Comparison of ENCODE assay signal across 1 cellular context in the genomic region with DNA sequence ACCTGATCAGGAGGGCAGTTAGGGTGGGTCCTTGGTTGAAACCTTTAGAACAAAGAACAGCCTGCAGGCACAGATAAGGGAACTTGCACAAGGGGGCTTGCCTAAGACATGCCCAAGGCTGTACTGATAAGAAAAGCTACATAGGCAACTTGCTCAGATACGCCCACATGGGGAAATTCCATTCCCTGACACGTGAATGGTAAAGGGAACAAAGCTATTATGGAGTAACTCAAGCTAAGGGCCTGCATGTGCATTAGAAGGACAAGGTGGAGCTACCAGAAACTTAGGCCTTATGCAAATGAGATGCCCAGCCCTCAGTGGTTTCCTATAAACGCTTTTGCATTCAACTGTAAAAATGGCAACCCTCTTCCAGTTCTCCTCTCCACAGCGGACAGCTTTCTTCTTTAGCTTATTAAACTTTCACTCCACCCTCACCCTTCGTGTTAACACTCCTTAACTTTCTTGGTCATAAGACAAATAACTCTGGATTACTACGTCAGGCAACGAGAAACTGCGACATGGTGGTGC.
TF ChIP-seq lines count a peak whose summit lies in the region.

No MANE protein-coding gene starts in this region.

TF ChIP-seq in K562, 482 proteins besides CTCF, POLR2A, EP300 and RAD21 (continued from another document and continues in another):
- TF ChIP-seq, protein P1, sequence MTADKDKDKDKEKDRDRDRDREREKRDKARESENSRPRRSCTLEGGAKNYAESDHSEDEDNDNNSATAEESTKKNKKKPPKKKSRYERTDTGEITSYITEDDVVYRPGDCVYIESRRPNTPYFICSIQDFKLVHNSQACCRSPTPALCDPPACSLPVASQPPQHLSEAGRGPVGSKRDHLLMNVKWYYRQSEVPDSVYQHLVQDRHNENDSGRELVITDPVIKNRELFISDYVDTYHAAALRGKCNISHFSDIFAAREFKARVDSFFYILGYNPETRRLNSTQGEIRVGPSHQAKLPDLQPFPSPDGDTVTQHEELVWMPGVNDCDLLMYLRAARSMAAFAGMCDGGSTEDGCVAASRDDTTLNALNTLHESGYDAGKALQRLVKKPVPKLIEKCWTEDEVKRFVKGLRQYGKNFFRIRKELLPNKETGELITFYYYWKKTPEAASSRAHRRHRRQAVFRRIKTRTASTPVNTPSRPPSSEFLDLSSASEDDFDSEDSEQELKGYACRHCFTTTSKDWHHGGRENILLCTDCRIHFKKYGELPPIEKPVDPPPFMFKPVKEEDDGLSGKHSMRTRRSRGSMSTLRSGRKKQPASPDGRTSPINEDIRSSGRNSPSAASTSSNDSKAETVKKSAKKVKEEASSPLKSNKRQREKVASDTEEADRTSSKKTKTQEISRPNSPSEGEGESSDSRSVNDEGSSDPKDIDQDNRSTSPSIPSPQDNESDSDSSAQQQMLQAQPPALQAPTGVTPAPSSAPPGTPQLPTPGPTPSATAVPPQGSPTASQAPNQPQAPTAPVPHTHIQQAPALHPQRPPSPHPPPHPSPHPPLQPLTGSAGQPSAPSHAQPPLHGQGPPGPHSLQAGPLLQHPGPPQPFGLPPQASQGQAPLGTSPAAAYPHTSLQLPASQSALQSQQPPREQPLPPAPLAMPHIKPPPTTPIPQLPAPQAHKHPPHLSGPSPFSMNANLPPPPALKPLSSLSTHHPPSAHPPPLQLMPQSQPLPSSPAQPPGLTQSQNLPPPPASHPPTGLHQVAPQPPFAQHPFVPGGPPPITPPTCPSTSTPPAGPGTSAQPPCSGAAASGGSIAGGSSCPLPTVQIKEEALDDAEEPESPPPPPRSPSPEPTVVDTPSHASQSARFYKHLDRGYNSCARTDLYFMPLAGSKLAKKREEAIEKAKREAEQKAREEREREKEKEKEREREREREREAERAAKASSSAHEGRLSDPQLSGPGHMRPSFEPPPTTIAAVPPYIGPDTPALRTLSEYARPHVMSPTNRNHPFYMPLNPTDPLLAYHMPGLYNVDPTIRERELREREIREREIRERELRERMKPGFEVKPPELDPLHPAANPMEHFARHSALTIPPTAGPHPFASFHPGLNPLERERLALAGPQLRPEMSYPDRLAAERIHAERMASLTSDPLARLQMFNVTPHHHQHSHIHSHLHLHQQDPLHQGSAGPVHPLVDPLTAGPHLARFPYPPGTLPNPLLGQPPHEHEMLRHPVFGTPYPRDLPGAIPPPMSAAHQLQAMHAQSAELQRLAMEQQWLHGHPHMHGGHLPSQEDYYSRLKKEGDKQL (CRISPR knock-in tag; IDR thresholded peaks at IDR 0.05; ENCODE audit: borderline replicate concordance) = no peak
- no peak for TF ChIP-seq ZNF124 (CRISPR knock-in tag; IDR thresholded peaks at IDR 0.05)
- TF ChIP-seq RFX5 (IDR thresholded peaks at IDR 0.05; ENCODE audit: low read depth, low read length) = no peak
- TF ChIP-seq BMI1 (IDR thresholded peaks at IDR 0.05; ENCODE audit: low read length) = no peak
- TF ChIP-seq COPS2 (conservative IDR thresholded peaks at IDR 0.05) = no peak
- peak; percentile 52 for TF ChIP-seq CCNT2 (IDR thresholded peaks at IDR 0.05; ENCODE audit: borderline replicate concordance, extremely low read depth, insufficient read length, low read depth, low read length)
- TF ChIP-seq HIVEP1 (CRISPR knock-in tag; IDR thresholded peaks at IDR 0.05) = peak; percentile 98
- TF ChIP-seq PHB (CRISPR knock-in tag; IDR thresholded peaks at IDR 0.05) = 0 out of 2 replicates have a peak, but pooled peaks have one; percentile 57
- TF ChIP-seq PHF8 (IDR thresholded peaks at IDR 0.05; ENCODE audit: borderline replicate concordance, low read length) = no peak
- no peak for TF ChIP-seq ADNP (tag; IDR thresholded peaks at IDR 0.05)
- TF ChIP-seq, protein P2, sequence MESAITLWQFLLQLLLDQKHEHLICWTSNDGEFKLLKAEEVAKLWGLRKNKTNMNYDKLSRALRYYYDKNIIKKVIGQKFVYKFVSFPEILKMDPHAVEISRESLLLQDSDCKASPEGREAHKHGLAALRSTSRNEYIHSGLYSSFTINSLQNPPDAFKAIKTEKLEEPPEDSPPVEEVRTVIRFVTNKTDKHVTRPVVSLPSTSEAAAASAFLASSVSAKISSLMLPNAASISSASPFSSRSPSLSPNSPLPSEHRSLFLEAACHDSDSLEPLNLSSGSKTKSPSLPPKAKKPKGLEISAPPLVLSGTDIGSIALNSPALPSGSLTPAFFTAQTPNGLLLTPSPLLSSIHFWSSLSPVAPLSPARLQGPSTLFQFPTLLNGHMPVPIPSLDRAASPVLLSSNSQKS (CRISPR knock-in tag; IDR thresholded peaks at IDR 0.05) = peak; percentile 81; the same call in 1 of the 2 replicates
- peak; percentile 87 for TF ChIP-seq STAT5A (IDR thresholded peaks at IDR 0.05; ENCODE audit: borderline replicate concordance, low read length)
- TF ChIP-seq, protein P3, sequence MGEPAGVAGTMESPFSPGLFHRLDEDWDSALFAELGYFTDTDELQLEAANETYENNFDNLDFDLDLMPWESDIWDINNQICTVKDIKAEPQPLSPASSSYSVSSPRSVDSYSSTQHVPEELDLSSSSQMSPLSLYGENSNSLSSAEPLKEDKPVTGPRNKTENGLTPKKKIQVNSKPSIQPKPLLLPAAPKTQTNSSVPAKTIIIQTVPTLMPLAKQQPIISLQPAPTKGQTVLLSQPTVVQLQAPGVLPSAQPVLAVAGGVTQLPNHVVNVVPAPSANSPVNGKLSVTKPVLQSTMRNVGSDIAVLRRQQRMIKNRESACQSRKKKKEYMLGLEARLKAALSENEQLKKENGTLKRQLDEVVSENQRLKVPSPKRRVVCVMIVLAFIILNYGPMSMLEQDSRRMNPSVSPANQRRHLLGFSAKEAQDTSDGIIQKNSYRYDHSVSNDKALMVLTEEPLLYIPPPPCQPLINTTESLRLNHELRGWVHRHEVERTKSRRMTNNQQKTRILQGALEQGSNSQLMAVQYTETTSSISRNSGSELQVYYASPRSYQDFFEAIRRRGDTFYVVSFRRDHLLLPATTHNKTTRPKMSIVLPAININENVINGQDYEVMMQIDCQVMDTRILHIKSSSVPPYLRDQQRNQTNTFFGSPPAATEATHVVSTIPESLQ (CRISPR knock-in tag; IDR thresholded peaks at IDR 0.05) = no peak
- TF ChIP-seq SRSF9 (IDR thresholded peaks at IDR 0.05; ENCODE audit: borderline replicate concordance, low read depth, low read length) = no peak
- TF ChIP-seq ZNF165 (CRISPR knock-in tag; IDR thresholded peaks at IDR 0.05; ENCODE audit: borderline replicate concordance) = peak; percentile 99
- no peak for TF ChIP-seq SREBF1 (IDR thresholded peaks at IDR 0.05; ENCODE audit: borderline replicate concordance, low read depth, low read length)
- TF ChIP-seq L3MBTL2 (IDR thresholded peaks at IDR 0.05) = peak; percentile 83
- TF ChIP-seq, protein P4, sequence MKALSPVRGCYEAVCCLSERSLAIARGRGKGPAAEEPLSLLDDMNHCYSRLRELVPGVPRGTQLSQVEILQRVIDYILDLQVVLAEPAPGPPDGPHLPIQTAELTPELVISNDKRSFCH (CRISPR knock-in tag; IDR thresholded peaks at IDR 0.05) = peak; percentile 92
- TF ChIP-seq, protein P4 (tag; IDR thresholded peaks at IDR 0.05) = 0 out of 2 replicates have a peak, but pooled peaks have one; percentile 34
- peak; percentile 93 for TF ChIP-seq ZNF707 (CRISPR knock-in tag; conservative IDR thresholded peaks at IDR 0.05)
- TF ChIP-seq NFE2 (IDR thresholded peaks at IDR 0.05; ENCODE audit: low read depth) = 0 out of 2 replicates have a peak, but pooled peaks have one; percentile 8
- TF ChIP-seq E2F3 (CRISPR knock-in tag; IDR thresholded peaks at IDR 0.05) = peak; percentile 97
- peak; percentile 80 for TF ChIP-seq MAFG (tag; conservative IDR thresholded peaks at IDR 0.05)
- peak; percentile 87 for TF ChIP-seq EHMT2 (IDR thresholded peaks at IDR 0.05)
- peak; percentile 84 to 87 for TF ChIP-seq KDM1A (IDR thresholded peaks at IDR 0.05)
- TF ChIP-seq, protein P5, sequence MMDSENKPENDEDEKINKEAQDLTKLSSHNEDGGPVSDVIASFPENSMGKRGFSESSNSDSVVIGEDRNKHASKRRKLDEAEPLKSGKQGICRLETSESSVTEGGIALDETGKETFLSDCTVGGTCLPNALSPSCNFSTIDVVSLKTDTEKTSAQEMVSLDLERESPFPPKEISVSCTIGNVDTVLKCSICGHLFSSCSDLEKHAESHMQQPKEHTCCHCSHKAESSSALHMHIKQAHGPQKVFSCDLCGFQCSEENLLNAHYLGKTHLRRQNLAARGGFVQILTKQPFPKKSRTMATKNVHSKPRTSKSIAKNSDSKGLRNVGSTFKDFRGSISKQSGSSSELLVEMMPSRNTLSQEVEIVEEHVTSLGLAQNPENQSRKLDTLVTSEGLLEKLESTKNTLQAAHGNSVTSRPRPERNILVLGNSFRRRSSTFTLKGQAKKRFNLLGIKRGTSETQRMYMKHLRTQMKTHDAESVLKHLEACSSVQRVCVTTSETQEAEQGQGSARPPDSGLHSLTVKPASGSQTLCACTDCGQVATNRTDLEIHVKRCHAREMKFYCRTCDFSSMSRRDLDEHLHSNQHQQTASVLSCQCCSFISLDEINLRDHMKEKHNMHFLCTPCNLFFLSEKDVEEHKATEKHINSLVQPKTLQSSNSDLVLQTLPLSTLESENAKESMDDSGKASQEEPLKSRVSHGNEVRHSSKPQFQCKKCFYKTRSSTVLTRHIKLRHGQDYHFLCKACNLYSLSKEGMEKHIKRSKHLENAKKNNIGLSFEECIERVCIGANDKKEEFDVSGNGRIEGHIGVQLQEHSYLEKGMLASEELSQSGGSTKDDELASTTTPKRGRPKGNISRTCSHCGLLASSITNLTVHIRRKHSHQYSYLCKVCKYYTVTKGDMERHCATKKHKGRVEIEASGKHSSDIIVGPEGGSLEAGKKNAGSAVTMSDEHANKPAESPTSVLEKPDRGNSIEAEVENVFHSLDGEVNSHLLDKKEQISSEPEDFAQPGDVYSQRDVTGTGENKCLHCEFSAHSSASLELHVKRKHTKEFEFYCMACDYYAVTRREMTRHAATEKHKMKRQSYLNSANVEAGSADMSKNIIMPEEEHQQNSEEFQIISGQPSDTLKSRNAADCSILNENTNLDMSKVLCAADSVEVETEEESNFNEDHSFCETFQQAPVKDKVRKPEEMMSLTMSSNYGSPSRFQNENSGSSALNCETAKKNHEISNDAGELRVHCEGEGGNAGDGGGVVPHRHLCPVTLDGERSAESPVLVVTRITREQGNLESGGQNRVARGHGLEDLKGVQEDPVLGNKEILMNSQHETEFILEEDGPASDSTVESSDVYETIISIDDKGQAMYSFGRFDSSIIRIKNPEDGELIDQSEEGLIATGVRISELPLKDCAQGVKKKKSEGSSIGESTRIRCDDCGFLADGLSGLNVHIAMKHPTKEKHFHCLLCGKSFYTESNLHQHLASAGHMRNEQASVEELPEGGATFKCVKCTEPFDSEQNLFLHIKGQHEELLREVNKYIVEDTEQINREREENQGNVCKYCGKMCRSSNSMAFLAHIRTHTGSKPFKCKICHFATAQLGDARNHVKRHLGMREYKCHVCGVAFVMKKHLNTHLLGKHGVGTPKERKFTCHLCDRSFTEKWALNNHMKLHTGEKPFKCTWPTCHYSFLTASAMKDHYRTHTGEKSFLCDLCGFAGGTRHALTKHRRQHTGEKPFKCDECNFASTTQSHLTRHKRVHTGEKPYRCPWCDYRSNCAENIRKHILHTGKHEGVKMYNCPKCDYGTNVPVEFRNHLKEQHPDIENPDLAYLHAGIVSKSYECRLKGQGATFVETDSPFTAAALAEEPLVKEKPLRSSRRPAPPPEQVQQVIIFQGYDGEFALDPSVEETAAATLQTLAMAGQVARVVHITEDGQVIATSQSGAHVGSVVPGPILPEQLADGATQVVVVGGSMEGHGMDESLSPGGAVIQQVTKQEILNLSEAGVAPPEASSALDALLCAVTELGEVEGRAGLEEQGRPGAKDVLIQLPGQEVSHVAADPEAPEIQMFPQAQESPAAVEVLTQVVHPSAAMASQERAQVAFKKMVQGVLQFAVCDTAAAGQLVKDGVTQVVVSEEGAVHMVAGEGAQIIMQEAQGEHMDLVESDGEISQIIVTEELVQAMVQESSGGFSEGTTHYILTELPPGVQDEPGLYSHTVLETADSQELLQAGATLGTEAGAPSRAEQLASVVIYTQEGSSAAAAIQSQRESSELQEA (IDR thresholded peaks at IDR 0.05; ENCODE audit: low read depth) = no peak
- TF ChIP-seq ZFX (CRISPR knock-in tag; IDR thresholded peaks at IDR 0.05) = no peak
- no peak for TF ChIP-seq ARHGAP35 (IDR thresholded peaks at IDR 0.05; ENCODE audit: partially characterized antibody)
- TF ChIP-seq, protein P6, sequence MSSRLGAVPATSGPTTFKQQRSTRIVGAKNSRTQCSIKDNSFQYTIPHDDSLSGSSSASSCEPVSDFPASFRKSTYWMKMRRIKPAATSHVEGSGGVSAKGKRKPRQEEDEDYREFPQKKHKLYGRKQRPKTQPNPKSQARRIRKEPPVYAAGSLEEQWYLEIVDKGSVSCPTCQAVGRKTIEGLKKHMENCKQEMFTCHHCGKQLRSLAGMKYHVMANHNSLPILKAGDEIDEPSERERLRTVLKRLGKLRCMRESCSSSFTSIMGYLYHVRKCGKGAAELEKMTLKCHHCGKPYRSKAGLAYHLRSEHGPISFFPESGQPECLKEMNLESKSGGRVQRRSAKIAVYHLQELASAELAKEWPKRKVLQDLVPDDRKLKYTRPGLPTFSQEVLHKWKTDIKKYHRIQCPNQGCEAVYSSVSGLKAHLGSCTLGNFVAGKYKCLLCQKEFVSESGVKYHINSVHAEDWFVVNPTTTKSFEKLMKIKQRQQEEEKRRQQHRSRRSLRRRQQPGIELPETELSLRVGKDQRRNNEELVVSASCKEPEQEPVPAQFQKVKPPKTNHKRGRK (tag; IDR thresholded peaks at IDR 0.05) = no peak
- TF ChIP-seq, protein P7, sequence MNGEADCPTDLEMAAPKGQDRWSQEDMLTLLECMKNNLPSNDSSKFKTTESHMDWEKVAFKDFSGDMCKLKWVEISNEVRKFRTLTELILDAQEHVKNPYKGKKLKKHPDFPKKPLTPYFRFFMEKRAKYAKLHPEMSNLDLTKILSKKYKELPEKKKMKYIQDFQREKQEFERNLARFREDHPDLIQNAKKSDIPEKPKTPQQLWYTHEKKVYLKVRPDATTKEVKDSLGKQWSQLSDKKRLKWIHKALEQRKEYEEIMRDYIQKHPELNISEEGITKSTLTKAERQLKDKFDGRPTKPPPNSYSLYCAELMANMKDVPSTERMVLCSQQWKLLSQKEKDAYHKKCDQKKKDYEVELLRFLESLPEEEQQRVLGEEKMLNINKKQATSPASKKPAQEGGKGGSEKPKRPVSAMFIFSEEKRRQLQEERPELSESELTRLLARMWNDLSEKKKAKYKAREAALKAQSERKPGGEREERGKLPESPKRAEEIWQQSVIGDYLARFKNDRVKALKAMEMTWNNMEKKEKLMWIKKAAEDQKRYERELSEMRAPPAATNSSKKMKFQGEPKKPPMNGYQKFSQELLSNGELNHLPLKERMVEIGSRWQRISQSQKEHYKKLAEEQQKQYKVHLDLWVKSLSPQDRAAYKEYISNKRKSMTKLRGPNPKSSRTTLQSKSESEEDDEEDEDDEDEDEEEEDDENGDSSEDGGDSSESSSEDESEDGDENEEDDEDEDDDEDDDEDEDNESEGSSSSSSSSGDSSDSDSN (IDR thresholded peaks at IDR 0.05; ENCODE audit: borderline replicate concordance in 1 of 2, low read depth in 2 of 2, low read length in 2 of 2) = no peak
- TF ChIP-seq, protein P8, sequence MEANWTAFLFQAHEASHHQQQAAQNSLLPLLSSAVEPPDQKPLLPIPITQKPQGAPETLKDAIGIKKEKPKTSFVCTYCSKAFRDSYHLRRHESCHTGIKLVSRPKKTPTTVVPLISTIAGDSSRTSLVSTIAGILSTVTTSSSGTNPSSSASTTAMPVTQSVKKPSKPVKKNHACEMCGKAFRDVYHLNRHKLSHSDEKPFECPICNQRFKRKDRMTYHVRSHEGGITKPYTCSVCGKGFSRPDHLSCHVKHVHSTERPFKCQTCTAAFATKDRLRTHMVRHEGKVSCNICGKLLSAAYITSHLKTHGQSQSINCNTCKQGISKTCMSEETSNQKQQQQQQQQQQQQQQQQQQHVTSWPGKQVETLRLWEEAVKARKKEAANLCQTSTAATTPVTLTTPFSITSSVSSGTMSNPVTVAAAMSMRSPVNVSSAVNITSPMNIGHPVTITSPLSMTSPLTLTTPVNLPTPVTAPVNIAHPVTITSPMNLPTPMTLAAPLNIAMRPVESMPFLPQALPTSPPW (CRISPR knock-in tag; IDR thresholded peaks at IDR 0.05) = peak; percentile 70
- TF ChIP-seq CBX2 (IDR thresholded peaks at IDR 0.05; ENCODE audit: insufficient read depth, low read length, poor library complexity, severe bottlenecking) = no peak
